In genomic region chr6:160161647-160161986, GRCh38 we compare ENCODE assay signal across 27 cellular contexts. TPM values are rescaled to one million over a fixed set of nuclear protein-coding genes. Genes with fewer than 3 reads are reported as not detected.
A peak's percentile ranks its signal among the peaks of the same experiment; 100 is the strongest.
DNase-seq lines count a peak whose midpoint lies in the region; ATAC-seq, FAIRE-seq and TF ChIP-seq lines count a peak whose summit lies in the region.
"Had no signal": no experiment of that assay in that cellular context is flagged by ENCODE, and none has a peak within 500 bp of the region (broad histone marks: within the 10 kb centered on the region; RNA-seq: fewer than 3 reads in every experiment).

No MANE protein-coding gene starts in this region.

- BruUV-seq in GM12878 (replicated peaks; lab: Mats Ljungman, UMichigan) (no TSS peak), HepG2 (replicated peaks; lab: Mats Ljungman, UMichigan) (no TSS peak)

- TF ChIP-seq EP300 in GM12878 (IDR thresholded peaks at IDR 0.05; ENCODE audit: borderline replicate concordance in 1 of 2, control insufficient read depth in 1 of 2, low read depth in 2 of 2, low read length in 2 of 2): no peak
- TF ChIP-seq EP300 in HepG2 (IDR thresholded peaks at IDR 0.05; ENCODE audit: low read depth in 2 of 2, low read length in 2 of 2): no peak
- TF ChIP-seq EP300 in HepG2 (CRISPR knock-in tag; IDR thresholded peaks at IDR 0.05; ENCODE audit: borderline replicate concordance): no peak

- H3K9me3 ChIP-seq in GM12878 (replicated peaks; ENCODE audit: control insufficient read depth, insufficient read depth, low read length): no peaks in the 10 kb centered on the region
- H3K9me3 ChIP-seq in HepG2 (ENCODE audit: low read length): no peaks in the 10 kb centered on the region
- no peaks in the 10 kb centered on the region for H3K9me3 ChIP-seq in upper lobe of right lung
- H3K9me3 ChIP-seq: HAP-1, SJSA1 had no signal

- H3K4me1 ChIP-seq in GM12878 (ENCODE audit: control insufficient read depth, insufficient read depth, low read length) (no peaks in the 10 kb centered on the region), HepG2 (ENCODE audit: insufficient read depth, low read length) (peaks cover 34% of the 10 kb centered on the region), upper lobe of right lung (no peaks in the 10 kb centered on the region)
- H3K4me1 ChIP-seq: HAP-1, SJSA1 had no signal

- H3K27me3 Mint-ChIP-seq in activated CD4-positive, alpha-beta T cell treated with anti-CD3 and anti-CD28 coated beads, Interleukin-2, amount 10 ng/mL, durations not matched to agents 24 days and 14 days: no peaks in the 10 kb centered on the region
- no peaks in the 10 kb centered on the region for H3K27me3 Mint-ChIP-seq in T-helper 2 cell treated with Interferon-gamma antibody and Interleukin-4, amounts not matched to agents 5 μg/mL and 100 μg/mL, for 36 hours (ENCODE audit: low read depth)
- H3K27me3 Mint-ChIP-seq: CD4-positive, CD25-positive, alpha-beta regulatory T cell had no signal

- no peaks in the 10 kb centered on the region for H3K4me1 Mint-ChIP-seq in activated CD4-positive, alpha-beta T cell treated with anti-CD3 and anti-CD28 coated beads, Interleukin-2, amount 10 ng/mL, durations not matched to agents 24 days and 14 days
- no peaks in the 10 kb centered on the region for H3K4me1 Mint-ChIP-seq in T-helper 2 cell treated with Interferon-gamma antibody and Interleukin-4, amounts not matched to agents 5 μg/mL and 100 μg/mL, for 36 hours (ENCODE audit: low read depth)
- H3K4me1 Mint-ChIP-seq: CD4-positive, CD25-positive, alpha-beta regulatory T cell had no signal

- H3K9ac ChIP-seq in GM12878 (ENCODE audit: control insufficient read depth, insufficient read depth, low read length) (no peak overlapping the region), HepG2 (ENCODE audit: insufficient read depth, low read depth, low read length) (no peak overlapping the region)
- H3K9ac ChIP-seq: KMS-11 had no signal

- TF ChIP-seq POLR2A in GM12878 (IDR thresholded peaks at IDR 0.05; ENCODE audit: low read depth, low read length) (no peak), HepG2 (IDR thresholded peaks at IDR 0.05; ENCODE audit: insufficient read depth in 1 of 2, low read depth in 2 of 2, low read length in 2 of 2) (no peak)

- in situ Hi-C loops in GM12878 (cut with MboI) (no loop called here), HepG2 (cut with HindIII; ENCODE audit: extremely low pct_ligation_motif_present, low pct_unique_long_range_greater_than_20kb) (no loop called here)

- no peak for TF ChIP-seq RAD21 in GM12878 (IDR thresholded peaks at IDR 0.05; ENCODE audit: insufficient read depth, low read depth, low read length)
- no peak for TF ChIP-seq RAD21 in HepG2 (CRISPR knock-in tag; IDR thresholded peaks at IDR 0.05)

- POLR2A ChIA-PET in GM12878 (lab: Charles Lee) (no interaction called here), HepG2 (lab: Yijun Ruan, JAX) (no interaction called here)

- SMC1A ChIA-PET in GM12878 (lab: Charles Lee; ENCODE audit: uncharacterized antibody, unreplicated experiment): interaction anchor here (1.6 kb wide), 1 partner anchor 8 kb away, joined by 4 read pairs; no protein-coding TSS in a partner anchor

- ATAC-seq in GM12878: no peak
- ATAC-seq in HepG2: no peak
- peak; percentile 17 for ATAC-seq in upper lobe of right lung
- no peak for ATAC-seq in HG02970 (IDR thresholded peaks at IDR 0.05; ENCODE audit: low FRiP score, unreplicated experiment)

- TF ChIP-seq CTCF in GM12878 (IDR thresholded peaks at IDR 0.05 in 2 of 3, conservative IDR thresholded peaks at IDR 0.05 in 1 of 3; ENCODE audit: control insufficient read depth in 2 of 3, extremely low read depth in 1 of 3, insufficient read depth in 1 of 3, low read depth in 3 of 3, low read length in 3 of 3) (no peak), HepG2 (CRISPR knock-in tag; IDR thresholded peaks at IDR 0.05) (no peak), upper lobe of right lung (IDR thresholded peaks at IDR 0.05) (no peak)

- intact Hi-C loops in activated CD4-positive, alpha-beta T cell treated with anti-CD3 and anti-CD28 coated beads, Interleukin-2, amount 10 ng/mL, durations not matched to agents 24 days and 14 days (cut with micrococcal nuclease): no loop called here
- intact Hi-C loops in GM12878 (cut with micrococcal nuclease; ENCODE audit: unreplicated experiment) (no loop called here), HepG2 (cut with micrococcal nuclease; ENCODE audit: unreplicated experiment) (no loop called here), upper lobe of right lung (cut with DNase I) (no loop called here)

- 53% methylated on average over 5 of the region's 5 CpGs for WGBS in GM12878 (ENCODE audit: insufficient coverage, insufficient replicate concordance, low lambda C conversion rate, missing lambda C conversion rate)
- WGBS in HepG2 (ENCODE audit: low lambda C conversion rate): 86% methylated on average over 5 of the region's 5 CpGs

- H3K9me3 Mint-ChIP-seq in activated CD4-positive, alpha-beta T cell treated with anti-CD3 and anti-CD28 coated beads, Interleukin-2, amount 10 ng/mL, durations not matched to agents 24 days and 14 days: no peaks in the 10 kb centered on the region
- no peaks in the 10 kb centered on the region for H3K9me3 Mint-ChIP-seq in T-helper 2 cell treated with Interferon-gamma antibody and Interleukin-4, amounts not matched to agents 5 μg/mL and 100 μg/mL, for 36 hours

- CTCF ChIA-PET in GM12878 (lab: Yijun Ruan, JAX) (interaction anchor here (0.6 to 1.2 kb wide), 3 partner anchors 130 to 294 kb away, joined by 3 read pairs; no protein-coding TSS in a partner anchor), HepG2 (lab: Yijun Ruan, JAX; ENCODE audit: low intra/inter-chr PET ratio, low total read pairs) (no interaction called here)

- H3K4me3 Mint-ChIP-seq in activated CD4-positive, alpha-beta T cell treated with anti-CD3 and anti-CD28 coated beads, Interleukin-2, amount 10 ng/mL, durations not matched to agents 24 days and 14 days: no peak overlapping the region
- no peak overlapping the region for H3K4me3 Mint-ChIP-seq in T-helper 2 cell treated with Interferon-gamma antibody and Interleukin-4, amounts not matched to agents 5 μg/mL and 100 μg/mL, for 36 hours
- H3K4me3 Mint-ChIP-seq: CD4-positive, CD25-positive, alpha-beta regulatory T cell had no signal

- RAD21 ChIA-PET in GM12878 (lab: Charles Lee; ENCODE audit: unreplicated experiment): no interaction called here

- H4K20me1 ChIP-seq in GM12878 (ENCODE audit: control insufficient read depth, insufficient read depth) (no peaks in the 10 kb centered on the region), HepG2 (ENCODE audit: insufficient read depth, low read length) (no peaks in the 10 kb centered on the region)

- H3K4me2 ChIP-seq in GM12878 (ENCODE audit: control insufficient read depth, insufficient read depth) (no peak overlapping the region), HepG2 (ENCODE audit: low read depth, low read length) (no peak overlapping the region)
- H3K4me2 ChIP-seq: KMS-11, PC-9 had no signal

- H3K36me3 ChIP-seq in GM12878 (ENCODE audit: control insufficient read depth in 2 of 2, insufficient read depth in 2 of 2, low read length in 1 of 2) (no peaks in the 10 kb centered on the region), HepG2 (replicated peaks in 1 of 2; ENCODE audit: control insufficient read depth in 1 of 2, insufficient read depth in 2 of 2, low read length in 2 of 2) (no peaks in the 10 kb centered on the region), upper lobe of right lung (no peaks in the 10 kb centered on the region)
- H3K36me3 ChIP-seq: HAP-1, SJSA1 had no signal

- H2AFZ ChIP-seq in GM12878 (ENCODE audit: control insufficient read depth, low read depth, low read length) (no peak overlapping the region), HepG2 (ENCODE audit: low read length) (no peak overlapping the region)
- H2AFZ ChIP-seq: PC-9 had no signal

- H3K79me2 ChIP-seq in GM12878 (ENCODE audit: control insufficient read depth, insufficient read depth, low read length) (no peaks in the 10 kb centered on the region), HepG2 (ENCODE audit: insufficient read depth, low read length) (no peaks in the 10 kb centered on the region)

- no peak overlapping the region for H3K27ac Mint-ChIP-seq in activated CD4-positive, alpha-beta T cell treated with anti-CD3 and anti-CD28 coated beads, Interleukin-2, amount 10 ng/mL, durations not matched to agents 24 days and 14 days
- no peak overlapping the region for H3K27ac Mint-ChIP-seq in T-helper 2 cell treated with Interferon-gamma antibody and Interleukin-4, amounts not matched to agents 5 μg/mL and 100 μg/mL, for 36 hours
- H3K27ac Mint-ChIP-seq: CD4-positive, CD25-positive, alpha-beta regulatory T cell had no signal

- H3K4me3 ChIP-seq in GM12878 (no peak overlapping the region), HepG2 (replicated peaks in 1 of 3; ENCODE audit: insufficient read depth in 1 of 3, low read depth in 2 of 3, low read length in 3 of 3) (no peak overlapping the region), upper lobe of right lung (no peak overlapping the region)
- H3K4me3 ChIP-seq: HAP-1, PC-9, SJSA1 had no signal

- H3K27me3 ChIP-seq in GM12878 (replicated peaks in 1 of 2; ENCODE audit: control insufficient read depth in 2 of 2, insufficient read depth in 2 of 2, low read length in 1 of 2) (no peaks in the 10 kb centered on the region), HepG2 (ENCODE audit: control insufficient read depth in 1 of 2, insufficient read depth in 2 of 2, low read length in 2 of 2) (no peaks in the 10 kb centered on the region), upper lobe of right lung (no peaks in the 10 kb centered on the region)
- H3K27me3 ChIP-seq: SJSA1 had no signal

- no peak overlapping the region for H3K27ac ChIP-seq in GM12878 (ENCODE audit: control insufficient read depth, insufficient read depth)
- H3K27ac ChIP-seq in HepG2 (ENCODE audit: extremely low read length, insufficient read depth, low read length): no peak overlapping the region
- no peak overlapping the region for H3K27ac ChIP-seq in upper lobe of right lung
- H3K27ac ChIP-seq: KMS-11, PC-9, SJSA1 had no signal

- H3K36me3 Mint-ChIP-seq in activated CD4-positive, alpha-beta T cell treated with anti-CD3 and anti-CD28 coated beads, Interleukin-2, amount 10 ng/mL, durations not matched to agents 24 days and 14 days (ENCODE audit: low read depth): no peaks in the 10 kb centered on the region
- no peaks in the 10 kb centered on the region for H3K36me3 Mint-ChIP-seq in T-helper 2 cell treated with Interferon-gamma antibody and Interleukin-4, amounts not matched to agents 5 μg/mL and 100 μg/mL, for 36 hours (ENCODE audit: low read depth)
- H3K36me3 Mint-ChIP-seq: CD4-positive, CD25-positive, alpha-beta regulatory T cell had no signal

- DNase-seq in activated CD4-positive, alpha-beta T cell treated with anti-CD3 and anti-CD28 coated beads, Interleukin-2, amount 10 ng/mL, durations not matched to agents 24 days and 14 days: peak; percentile 23
- no peak for DNase-seq in activated CD4-positive, alpha-beta T cell treated with anti-CD3 and anti-CD28 coated beads for 1 hour
- no peak for DNase-seq in GM12878 (ENCODE audit: low read depth, low spot score)
- no peak for DNase-seq in HepG2 (ENCODE audit: low spot score)
- DNase-seq in upper lobe of right lung: no peak
- DNase-seq in T-helper 2 cell treated with Interferon-gamma antibody and Interleukin-4, amounts not matched to agents 5 μg/mL and 100 μg/mL, for 36 hours (ENCODE audit: low spot score): no peak
- DNase-seq in inferior parietal cortex (ENCODE audit: extremely low spot score): no peak
- DNase-seq: 8988T; ACHN; CD4-positive, CD25-positive, alpha-beta regulatory T cell; IMR-90; MM.1S; NCI-H1092; NCI-H1417 treated with DMSO at 0.1 percent for 48 hours; NCI-H187; NCI-H2081 treated with DMSO at 0.1 percent for 48 hours; NCI-H2171 treated with DMSO at 0.1 percent for 48 hours; NCI-H446 treated with DMSO at 0.1 percent for 48 hours; NCI-H526; PC-9; Right ventricle myocardium superior; RPMI8226 had no signal

- no peak for FAIRE-seq in GM12878 (lab: Jason Lieb, UNC)
- FAIRE-seq in HepG2 (lab: Jason Lieb, UNC): no peak
- FAIRE-seq: GM18507 had no signal

RNA-seq across cellular contexts. Expression of gene SLC22A1, which starts 40.0 kb away (rescaled TPM):
- total RNA-seq in activated CD4-positive, alpha-beta T cell treated with anti-CD3 and anti-CD28 coated beads, Interleukin-2, amount 10 ng/mL, durations not matched to agents 24 days and 14 days: 2.2 and 3.1 TPM in 2 replicates
- total RNA-seq in GM12878 (2013; cell fraction: nucleolus; rRNA removed): 0.86 and 1.0 TPM in 2 replicates
- total RNA-seq in GM12878 (2014; rRNA removed) (0.05 and 0.17 TPM in 2 replicates), GM12878 (2014; rRNA removed; fragmentation: Illumina TruSeq; extraction: Trizol) (0.09 TPM in 2 replicates), GM12878 (2021) (0.28 and 1.1 TPM in 2 replicates), HepG2 (2016; rRNA removed; fragmentation: Illumina TruSeq; extraction: Trizol) (0.32 and 0.80 TPM in 2 replicates), upper lobe of right lung (2.7 TPM)
- not detected for polyA plus RNA-seq in GM12878 (2011; ENCODE audit: low read depth)
- polyA plus RNA-seq in GM12878 (2011; rRNA removed) (0.15 TPM in 1 of 2 replicates, not detected in the other), GM12878 (2014; fragmentation: Illumina TruSeq; extraction: Trizol) (0.18 TPM in 1 of 2 replicates, not detected in the other), GM12878 (2014; fragmentation: Nextera tagmentation; extraction: Ambion mirVana) (under 1 TPM in 1 of 2 experiments, not detected in 1; 0.15 TPM), GM12878 (2014; rRNA removed) (0.09 and 0.23 TPM in 2 replicates), GM12878 (2016; fragmentation: Nextera tagmentation; extraction: Ambion mirVana) (not detected), HepG2 (2011; rRNA removed) (0.82 and 0.87 TPM in 2 replicates)
- 0.08 and 0.37 TPM in 2 replicates for polyA plus RNA-seq in GM12878 (2011; cell fraction: cytosol; rRNA removed)
- polyA plus RNA-seq in GM12878 (2011; cell fraction: nucleus; rRNA removed): 0.34 and 0.45 TPM in 2 replicates
- 0.15 and 0.38 TPM in 2 replicates for polyA plus RNA-seq in GM12878 (2012)
- polyA minus RNA-seq in GM12878 (2011; rRNA and poly(A)+ RNA removed): 0.44 and 0.82 TPM in 2 replicates
- not detected in 2 replicates for polyA minus RNA-seq in GM12878 (2011; cell fraction: cytosol; rRNA and poly(A)+ RNA removed)
- 1.8 and 3.7 TPM in 2 replicates for polyA minus RNA-seq in GM12878 (2011; cell fraction: nucleus; rRNA and poly(A)+ RNA removed)
- 0.71 and 0.81 TPM in 2 replicates for total RNA-seq in HepG2 (2016; cell fraction: cytosol; rRNA removed; fragmentation: Illumina TruSeq; extraction: Trizol; ENCODE audit: low read depth)
- 1.5 and 1.6 TPM in 2 replicates for total RNA-seq in HepG2 (2016; cell fraction: insoluble cytoplasmic fraction; rRNA removed; fragmentation: Illumina TruSeq; extraction: Trizol)
- total RNA-seq in HepG2 (2016; cell fraction: membrane; rRNA removed; fragmentation: Illumina TruSeq; extraction: Trizol): 1.0 and 1.9 TPM in 2 replicates
- 3.6 and 3.7 TPM in 2 replicates for total RNA-seq in HepG2 (2016; cell fraction: nucleus; rRNA removed; fragmentation: Illumina TruSeq; extraction: Trizol)
- 0.32 and 0.38 TPM in 2 replicates for polyA plus RNA-seq in HepG2 (2011; cell fraction: cytosol; rRNA removed)
- 3.3 and 4.4 TPM in 2 replicates for polyA plus RNA-seq in HepG2 (2011; cell fraction: nucleus; rRNA removed)
- polyA plus RNA-seq in HepG2 (2012): 0.80 and 2.9 TPM in 2 replicates
- polyA plus RNA-seq in HepG2 (2016; cell fraction: cytosol; fragmentation: Illumina TruSeq; extraction: Trizol; ENCODE audit: low read depth): 0.35 and 1.7 TPM in 2 replicates
- 0.33 and 1.2 TPM in 2 replicates for polyA plus RNA-seq in HepG2 (2016; cell fraction: insoluble cytoplasmic fraction; fragmentation: Illumina TruSeq; extraction: Trizol; ENCODE audit: low read depth)
- 0.64 and 1.2 TPM in 2 replicates for polyA plus RNA-seq in HepG2 (2016; cell fraction: membrane; fragmentation: Illumina TruSeq; extraction: Trizol; ENCODE audit: low read depth)
- polyA plus RNA-seq in HepG2 (2016; cell fraction: nucleus; fragmentation: Illumina TruSeq; extraction: Trizol; ENCODE audit: insufficient read depth, low read depth): 4.3 and 5.2 TPM in 2 replicates
- polyA minus RNA-seq in HepG2 (2011; rRNA and poly(A)+ RNA removed; ENCODE audit: low replicate concordance): 1.3 and 7.3 TPM in 2 replicates
- 0.40 TPM in 1 of 2 replicates, not detected in the other for polyA minus RNA-seq in HepG2 (2011; cell fraction: cytosol; rRNA and poly(A)+ RNA removed)
- 7.7 and 8.6 TPM in 2 replicates for polyA minus RNA-seq in HepG2 (2011; cell fraction: nucleus; rRNA and poly(A)+ RNA removed)
- total RNA-seq: IMR-90, PC-9, SJSA1 had no signal
- polyA plus RNA-seq: CD4-positive, CD25-positive, alpha-beta regulatory T cell had no signal
